ENCODE assay signal across 19 cellular contexts in genomic region chr20:43583133-43583864, GRCh38. TPM values are rescaled to one million over a fixed set of nuclear protein-coding genes. Genes with fewer than 3 reads are reported as not detected.
A peak's percentile ranks its signal among the peaks of the same experiment; 100 is the strongest.
DNase-seq lines count a peak whose midpoint lies in the region; ATAC-seq and TF ChIP-seq lines count a peak whose summit lies in the region.
"Had no signal": no experiment of that assay in that cellular context is flagged by ENCODE, and none has a peak within 500 bp of the region (broad histone marks: within the 10 kb centered on the region; RNA-seq: fewer than 3 reads in every experiment).

No MANE protein-coding gene starts in this region.

- CTCF ChIA-PET in WTC11 (lab: Charles Lee) = interaction anchor here (1.1 to 1.5 kb wide), 3 partner anchors 8 to 134 kb away, joined by 4 to 6 read pairs (median 4); partner anchors contain the start of gene IFT52

- TF ChIP-seq CTCF in WTC11 (IDR thresholded peaks at IDR 0.05) = no peak
- no peak for TF ChIP-seq CTCF in hepatocyte (IDR thresholded peaks at IDR 0.05; ENCODE audit: poor library complexity)

- no peaks in the 10 kb centered on the region for H3K27me3 ChIP-seq in hepatocyte
- H3K27me3 ChIP-seq: gastrocnemius medialis had no signal

- no peaks in the 10 kb centered on the region for H3K9me3 ChIP-seq in hepatocyte (ENCODE audit: low read depth)
- H3K9me3 ChIP-seq: gastrocnemius medialis had no signal

- H3K36me3 Mint-ChIP-seq in WTC11 = no peaks in the 10 kb centered on the region
- H3K36me3 Mint-ChIP-seq in activated CD4-positive, alpha-beta T cell treated with anti-CD3 and anti-CD28 coated beads, Interleukin-2, amount 10 ng/mL, durations not matched to agents 24 days and 14 days (ENCODE audit: low read depth) = no peaks in the 10 kb centered on the region
- H3K36me3 Mint-ChIP-seq: memory B cell had no signal

- H3K27ac Mint-ChIP-seq in WTC11 = no peak overlapping the region
- no peak overlapping the region for H3K27ac Mint-ChIP-seq in activated CD4-positive, alpha-beta T cell treated with anti-CD3 and anti-CD28 coated beads, Interleukin-2, amount 10 ng/mL, durations not matched to agents 24 days and 14 days
- H3K27ac Mint-ChIP-seq: activated B cell treated with CpG ODN at 0.5 μM for 24 hours; activated T-cell treated with anti-CD3 and anti-CD28 coated beads, Interleukin-2, amount 50 U/mL, for 72 hours; memory B cell; stimulated activated naive CD8-positive, alpha-beta T cell treated with anti-CD3 and anti-CD28 coated beads, Interleukin-15, Interleukin-2, amounts not matched to agents 100 ng/mL and 50 ng/mL, for 24 hours had no signal

- H3K27me3 Mint-ChIP-seq in WTC11 (ENCODE audit: low read depth) = no peaks in the 10 kb centered on the region
- H3K27me3 Mint-ChIP-seq in activated CD4-positive, alpha-beta T cell treated with anti-CD3 and anti-CD28 coated beads, Interleukin-2, amount 10 ng/mL, durations not matched to agents 24 days and 14 days = peaks cover 8% of the 10 kb centered on the region
- H3K27me3 Mint-ChIP-seq: activated B cell treated with CpG ODN at 0.5 μM for 24 hours, memory B cell had no signal

- ATAC-seq in WTC11 (no peak), HG02759 (IDR thresholded peaks at IDR 0.05; ENCODE audit: unreplicated experiment) (no peak)
- ATAC-seq: activated T-cell treated with anti-CD3 and anti-CD28 coated beads, Interleukin-2, amount 50 U/mL, for 72 hours; gastrocnemius medialis; GM12878 had no signal

- peak overlapping the region; percentile 49 for H3K27ac ChIP-seq in hepatocyte
- peak overlapping the region; percentile 47 for H3K27ac ChIP-seq in substantia nigra (ENCODE audit: low read depth, low read length, poor library complexity, severe bottlenecking)
- H3K27ac ChIP-seq: gastrocnemius medialis had no signal

- intact Hi-C loops in activated CD4-positive, alpha-beta T cell treated with anti-CD3 and anti-CD28 coated beads, Interleukin-2, amount 10 ng/mL, durations not matched to agents 24 days and 14 days (cut with micrococcal nuclease) = no loop called here

- no peaks in the 10 kb centered on the region for H3K36me3 ChIP-seq in hepatocyte (replicated peaks; ENCODE audit: insufficient read depth, low read depth)
- H3K36me3 ChIP-seq: gastrocnemius medialis had no signal

- H3K4me1 Mint-ChIP-seq in WTC11 = peaks cover 12% of the 10 kb centered on the region
- H3K4me1 Mint-ChIP-seq in activated CD4-positive, alpha-beta T cell treated with anti-CD3 and anti-CD28 coated beads, Interleukin-2, amount 10 ng/mL, durations not matched to agents 24 days and 14 days = no peaks in the 10 kb centered on the region
- H3K4me1 Mint-ChIP-seq: activated B cell treated with CpG ODN at 0.5 μM for 24 hours, memory B cell had no signal

- H3K4me2 ChIP-seq in hepatocyte = no peak overlapping the region

- H3K9me3 Mint-ChIP-seq in WTC11 = no peaks in the 10 kb centered on the region
- H3K9me3 Mint-ChIP-seq in activated CD4-positive, alpha-beta T cell treated with anti-CD3 and anti-CD28 coated beads, Interleukin-2, amount 10 ng/mL, durations not matched to agents 24 days and 14 days = no peaks in the 10 kb centered on the region
- H3K9me3 Mint-ChIP-seq: activated B cell treated with CpG ODN at 0.5 μM for 24 hours; activated T-cell treated with anti-CD3 and anti-CD28 coated beads, Interleukin-2, amount 50 U/mL, for 72 hours; memory B cell; stimulated activated naive CD8-positive, alpha-beta T cell treated with anti-CD3 and anti-CD28 coated beads, Interleukin-15, Interleukin-2, amounts not matched to agents 100 ng/mL and 50 ng/mL, for 24 hours had no signal

- H3K4me3 Mint-ChIP-seq in WTC11 = no peak overlapping the region
- H3K4me3 Mint-ChIP-seq in activated CD4-positive, alpha-beta T cell treated with anti-CD3 and anti-CD28 coated beads, Interleukin-2, amount 10 ng/mL, durations not matched to agents 24 days and 14 days = no peak overlapping the region
- H3K4me3 Mint-ChIP-seq: activated B cell treated with CpG ODN at 0.5 μM for 24 hours; activated T-cell treated with anti-CD3 and anti-CD28 coated beads, Interleukin-2, amount 50 U/mL, for 72 hours; memory B cell; stimulated activated naive CD8-positive, alpha-beta T cell treated with anti-CD3 and anti-CD28 coated beads, Interleukin-15, Interleukin-2, amounts not matched to agents 100 ng/mL and 50 ng/mL, for 24 hours had no signal

- H3K4me1 ChIP-seq in hepatocyte (ENCODE audit: insufficient read depth) = no peaks in the 10 kb centered on the region
- H3K4me1 ChIP-seq: gastrocnemius medialis had no signal

- H3K9me2 ChIP-seq in hepatocyte (replicated peaks; ENCODE audit: insufficient read depth) = no peaks in the 10 kb centered on the region

- no peaks in the 10 kb centered on the region for H4K20me1 ChIP-seq in hepatocyte (ENCODE audit: insufficient read depth, poor library complexity, severe bottlenecking)

- no peak overlapping the region for H2AFZ ChIP-seq in hepatocyte

- no peak overlapping the region for H3K4me3 ChIP-seq in hepatocyte
- H3K4me3 ChIP-seq: gastrocnemius medialis, GM12878 had no signal

- no peaks in the 10 kb centered on the region for H3K79me2 ChIP-seq in hepatocyte

- POLR2A ChIA-PET in WTC11 (lab: Charles Lee) = no interaction called here

- WGBS in hepatocyte (ENCODE audit: low lambda C conversion rate, missing lambda C conversion rate) = 88% methylated on average over 7 of the region's 7 CpGs

- peak; percentile 27 for DNase-seq in M059J (ENCODE audit: low read depth)
- DNase-seq in WTC11 (ENCODE audit: low spot score) = no peak
- no peak for DNase-seq in hepatocyte (ENCODE audit: low spot score)
- no peak for DNase-seq in substantia nigra (lab: John Stamatoyannopoulos, UW)
- no peak for DNase-seq in activated CD4-positive, alpha-beta T cell treated with anti-CD3 and anti-CD28 coated beads, Interleukin-2, amount 10 ng/mL, durations not matched to agents 24 days and 14 days
- no peak for DNase-seq in NCI-H446 treated with DMSO at 0.1 percent for 48 hours (lab: John Stamatoyannopoulos, UW)
- DNase-seq: activated B cell treated with CpG ODN at 0.5 μM for 24 hours; activated naive CD4-positive, alpha-beta T cell treated with Interleukin-2 at 50 U/mL for 16 hours; activated T-cell treated with anti-CD3 and anti-CD28 coated beads, Interleukin-2, amount 50 U/mL, for 72 hours; dermis blood vessel endothelial cell; Karpas-422; NCI-H146; NCI-H2107; SW 1271 had no signal

TF ChIP-seq in WTC11, 78 proteins besides CTCF, POLR2A, EP300 and RAD21 (continues in another document):
- no peak for TF ChIP-seq RELA (CRISPR knock-in tag; IDR thresholded peaks at IDR 0.05; ENCODE audit: borderline replicate concordance)
- no peak for TF ChIP-seq ZMAT4 (CRISPR knock-in tag; IDR thresholded peaks at IDR 0.05)
- TF ChIP-seq FOXJ3 (CRISPR knock-in tag; IDR thresholded peaks at IDR 0.05; ENCODE audit: borderline replicate concordance) = no peak
- no peak for TF ChIP-seq ZBTB43 (CRISPR knock-in tag; IDR thresholded peaks at IDR 0.05)
- 0 out of 2 replicates have a peak, but pooled peaks have one; percentile 13 for TF ChIP-seq PRDM15 (CRISPR knock-in tag; IDR thresholded peaks at IDR 0.05)

RNA-seq across cellular contexts. Expression of gene IFT52, which starts 7.4 kb away (rescaled TPM):
- total RNA-seq in M059J (2014; rRNA removed; shearing (Covaris generic)) = 55.2 and 67.7 TPM in 2 replicates
- 26.0 to 29.1 TPM (median 27.5 TPM) in 3 replicates for total RNA-seq in WTC11 (2021)
- total RNA-seq in hepatocyte = 38.2 and 39.8 TPM in 2 replicates
- 21.8 and 26.3 TPM in 2 replicates for polyA plus RNA-seq in hepatocyte
- 18.6 and 20.7 TPM in 2 replicates for total RNA-seq in activated CD4-positive, alpha-beta T cell treated with anti-CD3 and anti-CD28 coated beads, Interleukin-2, amount 10 ng/mL, durations not matched to agents 24 days and 14 days

RNA-seq across cellular contexts. Expression of gene SGK2, which starts 24.5 kb away (rescaled TPM):
- total RNA-seq in M059J (2014; rRNA removed; shearing (Covaris generic)) = not detected in 2 replicates
- total RNA-seq in WTC11 (2021) (0.74 to 1.2 TPM (median 0.99 TPM) in 3 replicates), hepatocyte (20.6 and 21.2 TPM in 2 replicates)
- polyA plus RNA-seq in hepatocyte = 8.8 and 12.5 TPM in 2 replicates
- 0.23 TPM in 1 of 2 replicates, not detected in the other for total RNA-seq in activated CD4-positive, alpha-beta T cell treated with anti-CD3 and anti-CD28 coated beads, Interleukin-2, amount 10 ng/mL, durations not matched to agents 24 days and 14 days
